In the genomic region with DNA sequence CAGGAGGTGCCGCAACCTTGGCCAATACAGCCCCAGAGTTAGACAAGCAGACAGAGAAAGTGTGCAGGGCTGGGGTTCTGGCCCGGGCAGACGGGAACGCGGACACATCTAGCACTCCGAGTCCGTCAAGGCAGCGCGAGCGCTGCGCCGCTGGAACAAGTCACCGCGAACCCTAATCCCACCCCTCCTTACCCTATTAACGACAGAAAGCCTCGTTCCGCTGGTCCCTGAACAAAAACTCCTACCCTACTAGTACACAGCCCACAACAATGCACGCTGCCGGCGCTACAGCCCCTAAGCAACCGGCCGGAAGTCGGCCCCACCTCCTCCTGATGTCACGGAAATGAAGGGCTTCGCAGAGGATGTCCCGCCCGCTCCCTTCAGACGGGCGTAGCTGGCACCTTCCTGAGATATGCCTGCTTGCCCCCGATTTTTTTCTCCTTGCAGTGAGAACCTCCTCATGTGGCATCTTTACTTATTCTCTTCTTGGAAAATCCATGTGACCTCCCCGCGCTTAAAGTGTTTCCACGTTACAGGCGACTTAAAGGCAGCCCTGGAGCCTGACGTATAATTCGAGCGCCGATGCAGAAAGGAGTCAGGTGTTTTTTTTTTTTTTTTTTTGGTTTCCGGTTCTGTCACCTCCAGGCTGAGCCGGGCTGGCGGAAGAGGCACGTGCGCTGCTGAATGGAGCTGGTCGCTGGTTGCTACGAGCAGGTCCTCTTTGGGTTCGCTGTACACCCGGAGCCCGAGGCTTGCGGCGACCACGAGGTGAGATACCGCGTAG, we compare ENCODE assay signal across 8 cellular contexts.
A peak's percentile ranks its signal among the peaks of the same experiment; 100 is the strongest.
DNase-seq lines count a peak whose midpoint lies in the region; ATAC-seq and TF ChIP-seq lines count a peak whose summit lies in the region.

Gene C6orf52 (minus strand): TSS at position 315 of the 784 bp plus-strand sequence. CDS start 7,066 bp downstream, outside the sequence.
A gene with protein sequence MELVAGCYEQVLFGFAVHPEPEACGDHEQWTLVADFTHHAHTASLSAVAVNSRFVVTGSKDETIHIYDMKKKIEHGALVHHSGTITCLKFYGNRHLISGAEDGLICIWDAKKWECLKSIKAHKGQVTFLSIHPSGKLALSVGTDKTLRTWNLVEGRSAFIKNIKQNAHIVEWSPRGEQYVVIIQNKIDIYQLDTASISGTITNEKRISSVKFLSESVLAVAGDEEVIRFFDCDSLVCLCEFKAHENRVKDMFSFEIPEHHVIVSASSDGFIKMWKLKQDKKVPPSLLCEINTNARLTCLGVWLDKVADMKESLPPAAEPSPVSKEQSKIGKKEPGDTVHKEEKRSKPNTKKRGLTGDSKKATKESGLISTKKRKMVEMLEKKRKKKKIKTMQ (plus strand): TSS at position 671 of the 784 bp plus-strand sequence. CDS start 14 bp downstream, at position 685.

- H3K27ac ChIP-seq in OCI-LY3 (ENCODE audit: low read length): peak within 1 kb of the TSS; percentile 86

- peaks cover 12% of the 10 kb centered on the region for H3K4me1 ChIP-seq in OCI-LY3 (ENCODE audit: low read length)

- DNase-seq in DMS 273 treated with DMSO at 0.1 percent for 48 hours (lab: John Stamatoyannopoulos, UW) (peak; percentile 89), HuH-7.5 (ENCODE audit: low spot score) (peak; percentile 63), activated T-cell treated with anti-CD3 and anti-CD28 coated beads for 24 hours (ENCODE audit: low read depth) (peak; percentile 88), epithelial cell of esophagus (ENCODE audit: low read depth) (peak; percentile 95), middle frontal gyrus (ENCODE audit: extremely low spot score, low spot score) (peak; percentile 95)
- peak; percentile 86 to 90 for DNase-seq in stimulated activated CD8-positive, alpha-beta memory T cell treated with anti-CD3 and anti-CD28 coated beads, Interleukin-2, amount 100 ng/mL, for 1 hour (ENCODE audit: low read depth in 2 of 2)

- H3K79me2 ChIP-seq in OCI-LY3 (ENCODE audit: low read length): peaks cover 62% of the 10 kb centered on the region

- H3K27me3 ChIP-seq in OCI-LY3 (ENCODE audit: low read depth, low read length): no peaks in the 10 kb centered on the region

- peak within 1 kb of the TSS; percentile 86 for H3K9ac ChIP-seq in OCI-LY3 (ENCODE audit: low read length)

- peak within 1 kb of the TSS; percentile 38; the same call in 1 of the 2 replicates for H2AFZ ChIP-seq in OCI-LY3 (ENCODE audit: low read depth, low read length)

- TF ChIP-seq CTCF in OCI-LY3 (IDR thresholded peaks at IDR 0.05; ENCODE audit: low read depth, low read length) (no peak), epithelial cell of esophagus (IDR thresholded peaks at IDR 0.05; ENCODE audit: insufficient read depth, low read depth, low read length, missing control alignments) (no peak)

- H4K20me1 ChIP-seq in OCI-LY3 (ENCODE audit: insufficient read depth, low read length): no peaks in the 10 kb centered on the region

- H3K4me2 ChIP-seq in OCI-LY3 (ENCODE audit: low read length): peak within 1 kb of the TSS; percentile 87

- H3K4me3 ChIP-seq in OCI-LY3 (ENCODE audit: low read length): peak within 1 kb of the TSS; percentile 94
- H3K4me3 ChIP-seq in epithelial cell of esophagus (ENCODE audit: low read length): peak within 1 kb of the TSS; percentile 88

- H3K36me3 ChIP-seq in OCI-LY3 (replicated peaks; ENCODE audit: low read depth, low read length): peaks cover 6% of the 10 kb centered on the region

- ATAC-seq in GM21528 (IDR thresholded peaks at IDR 0.05; ENCODE audit: low FRiP score, unreplicated experiment): peak; percentile 99

- H3K9me3 ChIP-seq in OCI-LY3 (ENCODE audit: insufficient read depth, low read length): 0 out of 2 replicates have a peak, but pooled peaks cover 2% of the 10 kb centered on the region

Comparison
In these comparisons a context has a peak if more than half of its experiments do, and no peak if none do; other contexts are left out.
1. Peak in every context shown above with its lines: DNase-seq, ATAC-seq, H3K4me3 ChIP-seq and H3K27ac ChIP-seq.